In the genomic region with DNA sequence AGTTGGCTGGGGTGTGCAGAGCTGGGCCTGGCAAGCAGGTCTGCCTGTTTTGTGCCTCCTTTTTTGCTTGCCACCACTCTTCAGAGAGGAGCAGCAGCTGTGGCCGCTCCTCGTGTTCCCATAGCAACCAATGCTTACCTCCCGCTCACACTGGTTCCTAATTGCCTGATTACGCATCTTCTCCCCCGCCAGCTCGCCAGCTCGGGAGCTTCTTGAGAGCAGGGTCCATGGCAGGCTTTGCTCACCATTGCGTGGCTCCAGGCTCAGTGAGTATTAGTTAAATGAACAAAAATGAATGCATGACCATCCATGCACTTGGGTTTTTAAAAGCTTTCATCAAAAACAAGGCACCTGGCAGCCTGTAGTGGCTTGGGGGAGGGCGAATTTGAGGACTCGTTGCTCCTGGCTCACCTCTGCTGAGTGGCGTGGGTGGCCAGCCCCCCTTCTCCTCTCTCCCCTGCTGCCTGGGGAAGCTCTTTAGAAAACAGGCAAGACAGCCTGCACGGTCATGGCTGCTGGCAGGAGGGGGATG, we compare ENCODE assay signal across 11 cellular contexts. TPM values are rescaled to one million over a fixed set of nuclear protein-coding genes. Genes with fewer than 3 reads are reported as not detected.
DNase-seq lines count a peak whose midpoint lies in the region; ATAC-seq, FAIRE-seq and TF ChIP-seq lines count a peak whose summit lies in the region.
"Had no signal": no experiment of that assay in that cellular context is flagged by ENCODE, and none has a peak within 500 bp of the region (broad histone marks: within the 10 kb centered on the region; RNA-seq: fewer than 3 reads in every experiment).

No MANE protein-coding gene starts in this region.

- ATAC-seq in right lobe of liver: no peak

- H2BK5ac ChIP-seq in H1 (ENCODE audit: low read depth, low read length): no peak overlapping the region

- CTCF ChIA-PET in H1 (lab: Charles Lee; ENCODE audit: partially characterized antibody): interaction anchor here (0.7 to 2.6 kb wide), 5 partner anchors 26 to 917 kb away, joined by 3 to 10 read pairs (median 4); no protein-coding TSS in a partner anchor
- CTCF ChIA-PET in activated CD4-positive, alpha-beta T cell treated with anti-CD3 and anti-CD28 coated beads, Interleukin-2, amount 10 ng/mL, durations not matched to agents 7 days and 5 days (lab: Charles Lee): interaction anchor here (0.8 to 1.1 kb wide), 2 partner anchors 14 to 447 kb away, joined by 3 read pairs; a partner anchor contains a TSS

- H3K79me2 ChIP-seq in H1 (ENCODE audit: control insufficient read depth in 1 of 2, insufficient read depth in 2 of 2, low read length in 2 of 2): no peaks in the 10 kb centered on the region

- TF ChIP-seq CTCF in H1 (IDR thresholded peaks at IDR 0.05; ENCODE audit: control extremely low read depth in 1 of 3, insufficient read depth in 1 of 3, low read depth in 1 of 3, low read length in 3 of 3): no peak
- TF ChIP-seq CTCF in right lobe of liver (IDR thresholded peaks at IDR 0.05): no peak

- peaks cover 8% of the 10 kb centered on the region for H3K9me3 ChIP-seq in HUES6 (ENCODE audit: control insufficient read depth, insufficient read depth, low read depth, low read length)
- no peaks in the 10 kb centered on the region for H3K9me3 ChIP-seq in H1 (ENCODE audit: insufficient read depth in 2 of 2, low read depth in 1 of 2, low read length in 1 of 2)
- no peaks in the 10 kb centered on the region for H3K9me3 ChIP-seq in right lobe of liver
- H3K9me3 ChIP-seq: vagina had no signal

- H3K79me1 ChIP-seq in H1 (ENCODE audit: low read depth, low read length): no peaks in the 10 kb centered on the region

- no peaks in the 10 kb centered on the region for H3K23me2 ChIP-seq in H1 (ENCODE audit: low read depth, low read length)

- no peak overlapping the region for H3K27ac ChIP-seq in HUES6 (ENCODE audit: low read depth, low read length)
- H3K27ac ChIP-seq in H1 (ENCODE audit: low read depth, low read length): no peak overlapping the region
- no peak overlapping the region for H3K27ac ChIP-seq in right lobe of liver
- H3K27ac ChIP-seq: vagina, VCaP had no signal

- H2BK120ac ChIP-seq in H1 (replicated peaks; ENCODE audit: low read depth, low read length): no peak overlapping the region

- H2BK20ac ChIP-seq in H1 (ENCODE audit: low read length): no peak overlapping the region

- H3K56ac ChIP-seq in H1 (replicated peaks; ENCODE audit: insufficient read length, low read depth, low read length): no peak overlapping the region

- H3K27ac Mint-ChIP-seq in activated CD4-positive, alpha-beta T cell treated with anti-CD3 and anti-CD28 coated beads, Interleukin-2, amount 10 ng/mL, durations not matched to agents 7 days and 5 days: no peak overlapping the region
- H3K27ac Mint-ChIP-seq: activated naive CD8-positive, alpha-beta T cell treated with anti-CD3 and anti-CD28 coated beads, Interleukin-2, amount 10 ng/mL, durations not matched to agents 7 days and 5 days had no signal

- no peak overlapping the region for H3K4ac ChIP-seq in H1 (replicated peaks; ENCODE audit: insufficient read length, low read depth, low read length)

- no peak overlapping the region for H2BK15ac ChIP-seq in H1 (ENCODE audit: low read length)

- H3K23ac ChIP-seq in H1 (ENCODE audit: insufficient read length): no peak overlapping the region

- H2BK12ac ChIP-seq in H1 (ENCODE audit: low read depth, low read length): no peak overlapping the region

- peak overlapping the region; percentile 32; the same call in 1 of the 2 replicates for H3K4me3 ChIP-seq in HUES6 (ENCODE audit: low read depth, low read length)
- peak overlapping the region in 1 of 4 experiments; percentile 42; a peak in 2 of 8 replicates for H3K4me3 ChIP-seq in H1 (ENCODE audit: extremely low read depth in 1 of 4, insufficient read depth in 2 of 4, low read depth in 3 of 4, low read length in 4 of 4)
- no peak overlapping the region for H3K4me3 ChIP-seq in right lobe of liver
- H3K4me3 ChIP-seq: vagina had no signal

- H4K8ac ChIP-seq in H1 (ENCODE audit: extremely low read depth, insufficient read depth, low read length): no peak overlapping the region

- H3K4me1 Mint-ChIP-seq in activated CD4-positive, alpha-beta T cell treated with anti-CD3 and anti-CD28 coated beads, Interleukin-2, amount 10 ng/mL, durations not matched to agents 7 days and 5 days: peaks cover 2% of the 10 kb centered on the region
- H3K4me1 Mint-ChIP-seq: activated naive CD8-positive, alpha-beta T cell treated with anti-CD3 and anti-CD28 coated beads, Interleukin-2, amount 10 ng/mL, durations not matched to agents 7 days and 5 days had no signal

- no peak for FAIRE-seq in H1 (lab: Jason Lieb, UNC)

- H3K18ac ChIP-seq in H1 (ENCODE audit: extremely low read depth, low read length): no peak overlapping the region

- no peaks in the 10 kb centered on the region for H4K20me1 ChIP-seq in H1 (replicated peaks in 1 of 2; ENCODE audit: control insufficient read depth in 1 of 2, insufficient read depth in 2 of 2, low read length in 2 of 2)

- H3K36me3 Mint-ChIP-seq in activated CD4-positive, alpha-beta T cell treated with anti-CD3 and anti-CD28 coated beads, Interleukin-2, amount 10 ng/mL, durations not matched to agents 7 days and 5 days (ENCODE audit: low read depth): no peaks in the 10 kb centered on the region
- H3K36me3 Mint-ChIP-seq: activated naive CD8-positive, alpha-beta T cell treated with anti-CD3 and anti-CD28 coated beads, Interleukin-2, amount 10 ng/mL, durations not matched to agents 7 days and 5 days had no signal

- TF ChIP-seq EP300 in H1 (IDR thresholded peaks at IDR 0.05; ENCODE audit: borderline replicate concordance in 1 of 2, low read depth in 2 of 2, low read length in 2 of 2): no peak

- H3K27me3 ChIP-seq in HUES6 (ENCODE audit: control insufficient read depth, insufficient read depth, low read length) (peaks cover 37% of the 10 kb centered on the region), H1 (replicated peaks in 1 of 4; ENCODE audit: control insufficient read depth in 3 of 4, extremely low read depth in 1 of 4, insufficient read depth in 3 of 4, low read length in 3 of 4) (peaks cover 0 to 2% (median 0%) of the 10 kb centered on the region in 4 experiments; a peak in 3 of 7 replicates), right lobe of liver (no peaks in the 10 kb centered on the region)
- H3K27me3 ChIP-seq: vagina had no signal

- DNase-seq in NCI-H345 treated with DMSO at 0.1 percent for 48 hours (lab: John Stamatoyannopoulos, UW; ENCODE audit: unreplicated experiment): peak; percentile 80
- DNase-seq in H1 (ENCODE audit: low read depth in 1 of 2, low spot score in 2 of 2): no peak
- peak; percentile 43 for DNase-seq in occipital lobe (lab: John Stamatoyannopoulos, UW)
- no peak for DNase-seq in activated CD4-positive, alpha-beta T cell treated with anti-CD3 and anti-CD28 coated beads, Interleukin-2, amount 10 ng/mL, durations not matched to agents 7 days and 5 days
- DNase-seq in stimulated activated CD4-positive, alpha-beta T cell treated with anti-CD3 and anti-CD28 coated beads, Interleukin-2, amount 100 ng/mL, for 24 hours: no peak
- DNase-seq in right lobe of liver: no peak
- no peak for DNase-seq in activated effector memory CD4-positive, alpha-beta T cell treated with anti-CD3 and anti-CD28 coated beads, Interleukin-2, amount 50 U/mL, for 16 hours
- DNase-seq: activated naive CD8-positive, alpha-beta T cell treated with anti-CD3 and anti-CD28 coated beads, Interleukin-2, amount 10 ng/mL, durations not matched to agents 7 days and 5 days had no signal

- POLR2A ChIA-PET in H1 (lab: Charles Lee; ENCODE audit: partially characterized antibody): interaction anchor here (1.0 to 1.4 kb wide), 2 partner anchors 29 to 46 kb away, joined by 3 to 4 read pairs; no protein-coding TSS in a partner anchor
- POLR2A ChIA-PET in activated CD4-positive, alpha-beta T cell treated with anti-CD3 and anti-CD28 coated beads, Interleukin-2, amount 10 ng/mL, durations not matched to agents 7 days and 5 days (lab: Charles Lee): no interaction called here

- H4K91ac ChIP-seq in H1 (replicated peaks; ENCODE audit: insufficient read length, low read length): no peak overlapping the region

- H3K9ac ChIP-seq in HUES6 (ENCODE audit: low read length) (no peak overlapping the region), H1 (replicated peaks in 1 of 4; ENCODE audit: extremely low read depth in 1 of 4, low read depth in 3 of 4, low read length in 3 of 4) (no peak overlapping the region)

- H3K36me3 ChIP-seq in HUES6 (ENCODE audit: control insufficient read depth, insufficient read depth, low read length) (no peaks in the 10 kb centered on the region), H1 (ENCODE audit: control insufficient read depth in 2 of 4, insufficient read depth in 4 of 4, low read length in 3 of 4) (no peaks in the 10 kb centered on the region), right lobe of liver (no peaks in the 10 kb centered on the region)
- H3K36me3 ChIP-seq: vagina had no signal

- TF ChIP-seq RAD21 in H1 (IDR thresholded peaks at IDR 0.05 in 1 of 2, conservative IDR thresholded peaks at IDR 0.05 in 1 of 2; ENCODE audit: low read depth in 2 of 2, low read length in 2 of 2): no peak

- TF ChIP-seq POLR2A in H1 (IDR thresholded peaks at IDR 0.05; ENCODE audit: control extremely low read depth in 1 of 2, low read depth in 2 of 2, low read length in 2 of 2) (no peak), right lobe of liver (IDR thresholded peaks at IDR 0.05) (no peak)

- H3K14ac ChIP-seq in H1 (ENCODE audit: insufficient read length): no peak overlapping the region

- no peaks in the 10 kb centered on the region for H3K9me3 Mint-ChIP-seq in activated CD4-positive, alpha-beta T cell treated with anti-CD3 and anti-CD28 coated beads, Interleukin-2, amount 10 ng/mL, durations not matched to agents 7 days and 5 days
- H3K9me3 Mint-ChIP-seq: activated naive CD8-positive, alpha-beta T cell treated with anti-CD3 and anti-CD28 coated beads, Interleukin-2, amount 10 ng/mL, durations not matched to agents 7 days and 5 days had no signal

- H3K4me3 Mint-ChIP-seq in activated CD4-positive, alpha-beta T cell treated with anti-CD3 and anti-CD28 coated beads, Interleukin-2, amount 10 ng/mL, durations not matched to agents 7 days and 5 days: no peak overlapping the region
- H3K4me3 Mint-ChIP-seq: activated naive CD8-positive, alpha-beta T cell treated with anti-CD3 and anti-CD28 coated beads, Interleukin-2, amount 10 ng/mL, durations not matched to agents 7 days and 5 days had no signal

- no peak overlapping the region for H2AFZ ChIP-seq in H1 (ENCODE audit: low read length)

- no peak overlapping the region for H4K5ac ChIP-seq in H1 (ENCODE audit: insufficient read length, low read depth, low read length)

- peaks cover 7% of the 10 kb centered on the region; the same call in 1 of the 2 replicates for H3K4me1 ChIP-seq in HUES6 (ENCODE audit: control insufficient read depth, insufficient read depth, low read length)
- H3K4me1 ChIP-seq in H1 (replicated peaks in 1 of 4; ENCODE audit: control insufficient read depth in 3 of 4, insufficient read depth in 4 of 4, low read length in 3 of 4): peaks cover 0 to 5% (median 0%) of the 10 kb centered on the region in 4 experiments; a peak in 1 of 7 replicates
- no peaks in the 10 kb centered on the region for H3K4me1 ChIP-seq in right lobe of liver
- H3K4me1 ChIP-seq: vagina had no signal

- H2AK5ac ChIP-seq in H1 (ENCODE audit: low read depth, low read length): no peak overlapping the region

- peak overlapping the region; percentile 15 to 60; a peak in 3 of 4 replicates for H3K4me2 ChIP-seq in H1 (ENCODE audit: insufficient read depth in 1 of 2, low read depth in 2 of 2, low read length in 2 of 2)

- 11% methylated on average over 6 of the region's 12 CpGs; no CpG with 5 or more reads in 1 of the 2 experiments for WGBS in H1 (ENCODE audit: extremely low coverage in 1 of 2, insufficient coverage in 1 of 2, insufficient read length in 1 of 2, insufficient replicate concordance in 2 of 2, low coverage in 1 of 2, low lambda C conversion rate in 2 of 2, missing lambda C conversion rate in 1 of 2), 2 experiments
- 33% methylated on average over 9 of the region's 12 CpGs for whole genome bisulfite sequencing in right lobe of liver (ENCODE audit: insufficient coverage, low coverage, low lambda C conversion rate, missing lambda C conversion rate)

- intact Hi-C loops in right lobe of liver (cut with DNase I): no loop called here

- H3K27me3 Mint-ChIP-seq in activated CD4-positive, alpha-beta T cell treated with anti-CD3 and anti-CD28 coated beads, Interleukin-2, amount 10 ng/mL, durations not matched to agents 7 days and 5 days: peaks cover 3% of the 10 kb centered on the region

RNA-seq across cellular contexts. Expression of a gene that starts 14.2 kb away (rescaled TPM):
- total RNA-seq in H1 (2021; fragmentation: NEBNext Ultra II Directional; extraction: Animal tissue kit (Norgen Biotek cat#: 25700)): 34.9 and 37.0 TPM in 2 replicates
- polyA plus RNA-seq in H1 (2011; rRNA removed): 25.7 and 26.8 TPM in 2 replicates
- 33.0 TPM for polyA plus RNA-seq in H1 (2011; cell fraction: cytosol; rRNA removed)
- polyA plus RNA-seq in H1 (2011; cell fraction: nucleus; rRNA removed): 28.4 TPM
- 39.6 to 41.5 TPM (median 40.5 TPM) in 4 replicates for polyA plus RNA-seq in H1 (2012, experiment 1 of 2)
- polyA plus RNA-seq in H1 (2012, experiment 2 of 2): 18.2 TPM
- polyA plus RNA-seq in H1 (2013, experiment 1 of 2): 39.3 TPM
- 40.0 TPM for polyA plus RNA-seq in H1 (2013, experiment 2 of 2)
- polyA minus RNA-seq in H1 (2011; rRNA and poly(A)+ RNA removed): 34.9 and 41.8 TPM in 2 replicates
- 12.9 TPM for polyA minus RNA-seq in H1 (2011; cell fraction: cytosol; rRNA and poly(A)+ RNA removed)
- 9.8 TPM for polyA minus RNA-seq in H1 (2011; cell fraction: nucleus; rRNA and poly(A)+ RNA removed)
- total RNA-seq in occipital lobe (108 TPM), right lobe of liver (10 to 100 TPM in 1 of 6 experiments, 1 to 10 TPM in 5; 3.9 to 10.4 (median 6.7) TPM)
- 10 to 100 TPM; 12.6 to 14.0 TPM for total RNA-seq in activated CD4-positive, alpha-beta T cell treated with anti-CD3 and anti-CD28 coated beads, Interleukin-2, amount 10 ng/mL, durations not matched to agents 7 days and 5 days

Comparison
In these comparisons a context has a peak if more than half of its experiments do, and no peak if none do; other contexts are left out.
1. DNase-seq: peak in NCI-H345 treated with DMSO at 0.1 percent for 48 hours (single experiment) and occipital lobe (single experiment); none in H1 (0 of 2), activated CD4-positive, alpha-beta T cell treated with anti-CD3 and anti-CD28 coated beads, Interleukin-2, amount 10 ng/mL, durations not matched to agents 7 days and 5 days (single experiment), stimulated activated CD4-positive, alpha-beta T cell treated with anti-CD3 and anti-CD28 coated beads, Interleukin-2, amount 100 ng/mL, for 24 hours (0 of 2), right lobe of liver (0 of 3) and activated effector memory CD4-positive, alpha-beta T cell treated with anti-CD3 and anti-CD28 coated beads, Interleukin-2, amount 50 U/mL, for 16 hours (single experiment).